Comparison of ENCODE assay signal across 8 cellular contexts in genomic region chr17:77429985-77430752, GRCh38.
DNase-seq lines count a peak whose midpoint lies in the region; ATAC-seq and TF ChIP-seq lines count a peak whose summit lies in the region.

No MANE protein-coding gene starts in this region.

- no peaks in the 10 kb centered on the region for H3K36me3 ChIP-seq in muscle layer of colon (ENCODE audit: insufficient read depth, low read length)

- H3K27ac ChIP-seq in muscle layer of colon (ENCODE audit: low read depth, low read length) = peak overlapping the region; percentile 96

- no peak for ATAC-seq in HG02884 (IDR thresholded peaks at IDR 0.05; ENCODE audit: unreplicated experiment)

- H3K9me3 ChIP-seq in muscle layer of colon (ENCODE audit: low read length) = no peaks in the 10 kb centered on the region

- H3K27me3 ChIP-seq in muscle layer of colon (ENCODE audit: control insufficient read depth in 1 of 2, insufficient read depth in 2 of 2, low read length in 2 of 2) = no peaks in the 10 kb centered on the region

- peak; percentile 84 for TF ChIP-seq CTCF in GM12872 (IDR thresholded peaks at IDR 0.05; ENCODE audit: insufficient read depth, low read depth, low read length)
- peak; percentile 77 for TF ChIP-seq CTCF in epithelial cell of esophagus (IDR thresholded peaks at IDR 0.05; ENCODE audit: insufficient read depth, low read depth, low read length, missing control alignments)

- H3K9ac ChIP-seq in muscle layer of colon (ENCODE audit: low read length) = no peak overlapping the region

- peaks cover 95% of the 10 kb centered on the region for H3K4me1 ChIP-seq in muscle layer of colon (ENCODE audit: insufficient read depth, low read length)

- H3K4me3 ChIP-seq in epithelial cell of esophagus (ENCODE audit: low read length) (no peak overlapping the region), muscle layer of colon (ENCODE audit: low read depth in 1 of 2, low read length in 2 of 2) (no peak overlapping the region)

- peak; percentile 61 for DNase-seq in 8988T
- peak; percentile 69 for DNase-seq in NCI-H69 (lab: John Stamatoyannopoulos, UW)
- peak; percentile 86 for DNase-seq in activated T-cell treated with anti-CD3 and anti-CD28 coated beads for 1 hour (ENCODE audit: low read depth)
- peak; percentile 74 for DNase-seq in epithelial cell of esophagus (ENCODE audit: low read depth)
- DNase-seq in stimulated activated CD8-positive, alpha-beta memory T cell treated with anti-CD3 and anti-CD28 coated beads, Interleukin-7, amount 100 ng/mL, for 1 hour (ENCODE audit: low read depth in 2 of 2) = peak; percentile 63 to 77
